8 cellular contexts compared by ENCODE assay signal in the genomic region with DNA sequence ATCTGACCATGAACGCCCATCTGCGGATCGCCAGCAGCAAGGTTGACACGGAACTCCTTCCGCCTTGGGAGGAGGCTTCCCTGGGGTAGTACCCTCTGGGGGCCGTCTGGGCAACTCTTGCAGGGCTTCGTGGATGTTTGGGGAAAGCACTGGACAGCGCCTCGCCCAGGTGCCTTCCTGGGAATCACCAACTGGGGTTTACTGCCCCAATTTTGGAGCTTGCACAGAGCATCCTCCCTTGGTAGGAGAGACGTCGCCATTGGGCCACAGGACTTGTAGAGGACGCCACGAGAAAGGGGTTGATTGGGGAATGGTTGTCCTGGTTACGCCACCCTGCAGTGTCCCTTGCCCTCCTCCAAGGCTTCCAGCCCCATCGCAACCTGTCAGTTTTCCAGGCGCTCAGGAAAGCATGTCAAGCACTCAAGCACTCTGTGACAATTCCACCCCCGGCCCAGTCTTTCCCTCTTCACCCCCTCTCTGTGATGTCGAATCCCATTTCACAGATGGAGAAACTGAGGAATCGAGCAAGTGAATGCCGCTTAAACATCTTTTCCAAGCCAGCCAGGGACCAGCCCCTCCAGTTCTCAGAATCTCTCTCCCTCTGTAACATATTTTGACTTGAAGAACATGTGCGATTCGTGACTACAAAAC. TPM values are rescaled to one million over a fixed set of nuclear protein-coding genes. Genes with fewer than 3 reads are reported as not detected.
DNase-seq lines count a peak whose midpoint lies in the region; ATAC-seq and TF ChIP-seq lines count a peak whose summit lies in the region.

No MANE protein-coding gene starts in this region.

- H3K4me3 ChIP-seq in OCI-LY1 (ENCODE audit: low read depth, low read length, poor library complexity, severe bottlenecking) (peak overlapping the region; percentile 79), vagina (peak overlapping the region; percentile 64 to 68)

- H3K27me3 ChIP-seq in OCI-LY1 (ENCODE audit: insufficient read depth, low read length), result no peaks in the 10 kb centered on the region
- H3K27me3 ChIP-seq in vagina, result no peaks in the 10 kb centered on the region

- no peak overlapping the region for H3K9ac ChIP-seq in OCI-LY1 (ENCODE audit: low read length)

- no peaks in the 10 kb centered on the region for H4K20me1 ChIP-seq in OCI-LY1 (ENCODE audit: insufficient read depth, low read length)

- no peak for ATAC-seq in HG03097 (IDR thresholded peaks at IDR 0.05; ENCODE audit: low FRiP score, unreplicated experiment)
- ATAC-seq in GM18868 (IDR thresholded peaks at IDR 0.05; ENCODE audit: unreplicated experiment), result no peak

- intact Hi-C loops in vagina (cut with DNase I), result loop anchor here (5.0 kb wide), 1 partner anchor 62 kb away; no protein-coding TSS in a partner anchor

- DNase-seq in GM03348 (ENCODE audit: low spot score) (peak; percentile 76), ecto neural progenitor cell (ENCODE audit: low spot score) (peak; percentile 84), mesenteric fat pad (ENCODE audit: low spot score) (peak; percentile 84), vagina (ENCODE audit: extremely low spot score in 2 of 2) (peak; percentile 87), NCI-H345 treated with DMSO at 0.1 percent for 48 hours (lab: John Stamatoyannopoulos, UW; ENCODE audit: unreplicated experiment) (no peak)

- H3K4me1 ChIP-seq in OCI-LY1 (ENCODE audit: insufficient read depth, low read length, severe bottlenecking) (peaks cover 16% of the 10 kb centered on the region), vagina (peaks cover 32% of the 10 kb centered on the region)

- TF ChIP-seq POLR2A in vagina (IDR thresholded peaks at IDR 0.05), result no peak

- no peaks in the 10 kb centered on the region for H3K36me3 ChIP-seq in OCI-LY1 (ENCODE audit: insufficient read depth, low read length)
- no peaks in the 10 kb centered on the region for H3K36me3 ChIP-seq in vagina

- H3K9me2 ChIP-seq in OCI-LY1 (ENCODE audit: low read depth, low read length), result no peaks in the 10 kb centered on the region

- H3K79me2 ChIP-seq in OCI-LY1 (ENCODE audit: insufficient read depth, low read length), result no peaks in the 10 kb centered on the region

- H3K4me2 ChIP-seq in OCI-LY1 (ENCODE audit: low read length), result peak overlapping the region; percentile 95

- no peaks in the 10 kb centered on the region for H3F3A ChIP-seq in OCI-LY1 (ENCODE audit: insufficient read depth, low read length)

- no peak overlapping the region for H2AFZ ChIP-seq in OCI-LY1 (ENCODE audit: low read length)

- H3K9me3 ChIP-seq in OCI-LY1 (ENCODE audit: low read length) (no peaks in the 10 kb centered on the region), vagina (no peaks in the 10 kb centered on the region)

- no peak overlapping the region for H3K27ac ChIP-seq in OCI-LY1 (ENCODE audit: low read depth, low read length, poor library complexity, severe bottlenecking)
- H3K27ac ChIP-seq in vagina, result peak overlapping the region; percentile 93

- TF ChIP-seq CTCF in OCI-LY1 (IDR thresholded peaks at IDR 0.05; ENCODE audit: low read length) (no peak), vagina (IDR thresholded peaks at IDR 0.05) (no peak)

RNA-seq across cellular contexts. Expression of a gene that starts 0.9 kb away (rescaled TPM):
- total RNA-seq in mesenteric fat pad (11.2 TPM), vagina (15.2 TPM)
